1 cellular context compared by ENCODE assay signal in the genomic region with DNA sequence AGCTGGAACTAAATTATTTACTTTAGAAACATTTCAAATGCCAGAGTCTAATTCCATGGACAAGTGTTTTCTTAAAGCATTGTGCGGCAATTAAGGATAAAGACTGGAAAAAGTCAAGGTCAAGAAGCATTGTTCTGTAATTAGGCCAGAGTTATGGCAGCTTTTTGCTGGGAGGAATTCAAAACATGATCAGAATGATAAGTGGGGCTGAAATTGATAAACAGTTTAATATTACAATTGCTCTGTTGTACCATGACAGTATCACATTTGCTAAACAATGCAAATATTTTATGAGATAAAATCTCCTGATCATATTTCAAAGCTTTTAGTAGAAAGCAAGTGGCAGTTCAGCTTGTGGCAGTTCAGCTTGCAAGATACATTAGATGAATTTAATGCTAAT.
TF ChIP-seq lines count a peak whose summit lies in the region.

No MANE protein-coding gene starts in this region.

TF ChIP-seq in WTC11, 78 proteins besides CTCF, POLR2A, EP300 and RAD21 (continued from another document):
- TF ChIP-seq CBFB (CRISPR knock-in tag; IDR thresholded peaks at IDR 0.05; ENCODE audit: low read depth) (no peak), SOX15 (CRISPR knock-in tag; IDR thresholded peaks at IDR 0.05) (no peak)
